ENCODE assay signal across 10 cellular contexts in genomic region chr7:107581387-107582013, GRCh38. TPM values are rescaled to one million over a fixed set of nuclear protein-coding genes. Genes with fewer than 3 reads are reported as not detected.
DNase-seq lines count a peak whose midpoint lies in the region; ATAC-seq, FAIRE-seq and TF ChIP-seq lines count a peak whose summit lies in the region.
"Had no signal": no experiment of that assay in that cellular context is flagged by ENCODE, and none has a peak within 500 bp of the region (broad histone marks: within the 10 kb centered on the region; RNA-seq: fewer than 3 reads in every experiment).

No MANE protein-coding gene starts in this region.

- H2AFZ ChIP-seq in HepG2 (ENCODE audit: low read length), result no peak overlapping the region

- WGBS in HepG2 (ENCODE audit: low lambda C conversion rate), result 81% methylated on average over 5 of the region's 5 CpGs
- 63% methylated on average over 5 of the region's 5 CpGs for WGBS in right lobe of liver (ENCODE audit: insufficient coverage, low coverage, low lambda C conversion rate, missing lambda C conversion rate)

- peak overlapping the region in 2 of 3 experiments; percentile 87 to 95; a peak in 4 of 6 replicates for H3K4me3 ChIP-seq in HepG2 (replicated peaks in 1 of 3; ENCODE audit: insufficient read depth in 1 of 3, low read depth in 2 of 3, low read length in 3 of 3)
- peak overlapping the region in 1 of 3 donors; percentile 49 for H3K4me3 ChIP-seq in right lobe of liver
- peak overlapping the region; percentile 85 to 96 for H3K4me3 ChIP-seq in mucosa of rectum (ENCODE audit: low read length in 2 of 2)
- H3K4me3 ChIP-seq in vagina, result peak overlapping the region; percentile 69 to 80

- H3K4me3 Mint-ChIP-seq in MCF 10A (ENCODE audit: unreplicated experiment), result peak overlapping the region; percentile 87

- no peak overlapping the region for H3K27ac ChIP-seq in HepG2 (ENCODE audit: extremely low read length, insufficient read depth, low read length)
- no peak overlapping the region for H3K27ac ChIP-seq in right lobe of liver
- no peak overlapping the region for H3K27ac ChIP-seq in mucosa of rectum (ENCODE audit: low read depth in 2 of 2, low read length in 2 of 2)
- peak overlapping the region; percentile 98 for H3K27ac ChIP-seq in vagina

- H3K9me3 ChIP-seq in HepG2 (ENCODE audit: low read length), result no peaks in the 10 kb centered on the region
- no peaks in the 10 kb centered on the region for H3K9me3 ChIP-seq in right lobe of liver
- H3K9me3 ChIP-seq in mucosa of rectum (ENCODE audit: control insufficient read depth in 2 of 2, low read length in 2 of 2), result no peaks in the 10 kb centered on the region
- H3K9me3 ChIP-seq in vagina, result no peaks in the 10 kb centered on the region

- peaks cover 18% of the 10 kb centered on the region for H3K36me3 Mint-ChIP-seq in MCF 10A (ENCODE audit: insufficient read depth, unreplicated experiment)

- H3K9me3 Mint-ChIP-seq in MCF 10A (ENCODE audit: unreplicated experiment), result no peaks in the 10 kb centered on the region

- peaks cover 11% of the 10 kb centered on the region for H3K4me1 ChIP-seq in HepG2 (ENCODE audit: insufficient read depth, low read length)
- peaks cover 0 to 16% (median 0%) of the 10 kb centered on the region in 4 donors for H3K4me1 ChIP-seq in right lobe of liver
- peaks cover 11 to 29% of the 10 kb centered on the region in 2 donors for H3K4me1 ChIP-seq in mucosa of rectum (ENCODE audit: control insufficient read depth in 2 of 2, insufficient read depth in 2 of 2, low read length in 2 of 2)
- H3K4me1 ChIP-seq in vagina, result peaks cover 22% of the 10 kb centered on the region

- ATAC-seq in HepG2, result no peak
- ATAC-seq in right lobe of liver, result no peak

- in situ Hi-C loops in HepG2 (cut with HindIII; ENCODE audit: extremely low pct_ligation_motif_present, low pct_unique_long_range_greater_than_20kb), result no loop called here

- BruUV-seq in HepG2 (replicated peaks; lab: Mats Ljungman, UMichigan) (no TSS peak), MCF 10A (replicated peaks; lab: Mats Ljungman, UMichigan) (no TSS peak)

- POLR2A ChIA-PET in HepG2 (lab: Yijun Ruan, JAX) (no interaction called here), MCF 10A (lab: Yijun Ruan, JAX) (interaction anchor here (0.8 to 6.3 kb wide), 7 partner anchors 10 to 162 kb away, joined by 3 to 47 read pairs (median 4); partner anchors contain the start of genes COG5 and DUS4L)

- intact Hi-C loops in HepG2 (cut with micrococcal nuclease; ENCODE audit: unreplicated experiment) (loop anchor here (5.0 kb wide), 1 partner anchor 146 kb away; no protein-coding TSS in a partner anchor), right lobe of liver (cut with DNase I) (no loop called here), MCF 10A (cut with micrococcal nuclease) (loop anchor here (2.0 to 5.0 kb wide), 2 partner anchors 13 to 161 kb away; partner anchors contain the start of gene CBLL1), vagina (cut with DNase I) (loop anchor here (2.0 kb wide), 1 partner anchor 17 kb away; no protein-coding TSS in a partner anchor)

- H3K27ac Mint-ChIP-seq in MCF 10A (ENCODE audit: low read depth, unreplicated experiment), result peak overlapping the region; percentile 71

- no peak for TF ChIP-seq CTCF in HepG2 (CRISPR knock-in tag; IDR thresholded peaks at IDR 0.05)
- TF ChIP-seq CTCF in right lobe of liver (IDR thresholded peaks at IDR 0.05), result no peak
- TF ChIP-seq CTCF in MCF 10A (IDR thresholded peaks at IDR 0.05; ENCODE audit: unreplicated experiment), result no peak
- no peak for TF ChIP-seq CTCF in vagina (IDR thresholded peaks at IDR 0.05)

- TF ChIP-seq EP300 in HepG2 (IDR thresholded peaks at IDR 0.05; ENCODE audit: low read depth in 2 of 2, low read length in 2 of 2) (no peak), HepG2 (CRISPR knock-in tag; IDR thresholded peaks at IDR 0.05; ENCODE audit: borderline replicate concordance) (no peak)

- H3K36me3 ChIP-seq in HepG2 (replicated peaks in 1 of 2; ENCODE audit: control insufficient read depth in 1 of 2, insufficient read depth in 2 of 2, low read length in 2 of 2), result peaks cover 0 to 9% of the 10 kb centered on the region in 2 experiments; a peak in 1 of 5 replicates
- no peaks in the 10 kb centered on the region for H3K36me3 ChIP-seq in right lobe of liver
- H3K36me3 ChIP-seq in mucosa of rectum (ENCODE audit: control insufficient read depth in 2 of 2, insufficient read depth in 2 of 2, low read length in 2 of 2), result peaks cover 6 to 10% of the 10 kb centered on the region in 2 donors
- H3K36me3 ChIP-seq in vagina, result no peaks in the 10 kb centered on the region

- no peak for TF ChIP-seq RAD21 in HepG2 (CRISPR knock-in tag; IDR thresholded peaks at IDR 0.05)

- CTCF ChIA-PET in HepG2 (lab: Yijun Ruan, JAX; ENCODE audit: low intra/inter-chr PET ratio, low total read pairs) (no interaction called here), MCF 10A (lab: Yijun Ruan, JAX) (interaction anchor here (0.5 to 1.5 kb wide), 4 partner anchors 118 to 298 kb away, joined by 3 read pairs; no protein-coding TSS in a partner anchor)

- H3K79me2 ChIP-seq in HepG2 (ENCODE audit: insufficient read depth, low read length), result peaks cover 6% of the 10 kb centered on the region

- H3K27me3 ChIP-seq in HepG2 (ENCODE audit: control insufficient read depth in 1 of 2, insufficient read depth in 2 of 2, low read length in 2 of 2), result no peaks in the 10 kb centered on the region
- H3K27me3 ChIP-seq in right lobe of liver, result no peaks in the 10 kb centered on the region
- H3K27me3 ChIP-seq in mucosa of rectum (ENCODE audit: control insufficient read depth in 2 of 2, insufficient read depth in 2 of 2, low read length in 2 of 2), result no peaks in the 10 kb centered on the region
- H3K27me3 ChIP-seq in vagina, result no peaks in the 10 kb centered on the region

- FAIRE-seq in HepG2 (lab: Jason Lieb, UNC), result no peak

- H3K4me1 Mint-ChIP-seq in MCF 10A (ENCODE audit: insufficient read depth, unreplicated experiment), result peaks cover 20% of the 10 kb centered on the region

- H3K27me3 Mint-ChIP-seq in MCF 10A (ENCODE audit: insufficient read depth, unreplicated experiment), result no peaks in the 10 kb centered on the region

- TF ChIP-seq POLR2A in HepG2 (IDR thresholded peaks at IDR 0.05; ENCODE audit: insufficient read depth in 1 of 2, low read depth in 2 of 2, low read length in 2 of 2) (no peak), right lobe of liver (IDR thresholded peaks at IDR 0.05) (no peak), vagina (IDR thresholded peaks at IDR 0.05) (no peak)

- H3K9ac ChIP-seq in HepG2 (ENCODE audit: insufficient read depth, low read depth, low read length), result peak overlapping the region; percentile 95; the same call in 1 of the 2 replicates
- H3K9ac ChIP-seq in mucosa of rectum (ENCODE audit: low read depth in 1 of 2, low read length in 2 of 2), result peak overlapping the region; percentile 88 to 95

- no peaks in the 10 kb centered on the region for H4K20me1 ChIP-seq in HepG2 (ENCODE audit: insufficient read depth, low read length)

- DNase-seq in HepG2 (ENCODE audit: low spot score) (no peak), right lobe of liver (no peak), MCF 10A (ENCODE audit: unreplicated experiment) (peak; percentile 50), vagina (ENCODE audit: extremely low spot score in 2 of 2) (no peak), occipital lobe (lab: John Stamatoyannopoulos, UW) (no peak)
- DNase-seq in activated naive CD4-positive, alpha-beta T cell (lab: John Stamatoyannopoulos, UW), result no peak
- no peak for DNase-seq in stimulated activated naive CD4-positive, alpha-beta T cell treated with Interleukin-2 at 50 U/mL for 16 hours (lab: John Stamatoyannopoulos, UW)
- DNase-seq: NCI-H510A; stimulated activated CD4-positive, alpha-beta T cell treated with anti-CD3 and anti-CD28 coated beads, Interleukin-1b, Interleukin-23, amount 100 ng/mL, for 48 hours had no signal

- peak overlapping the region; percentile 73 for H3K4me2 ChIP-seq in HepG2 (ENCODE audit: low read depth, low read length)

RNA-seq across cellular contexts. Expression of gene BCAP29, which starts 1.5 kb away (rescaled TPM):
- 27.8 and 35.6 TPM in 2 replicates for total RNA-seq in HepG2 (2016; rRNA removed; fragmentation: Illumina TruSeq; extraction: Trizol)
- total RNA-seq in HepG2 (2016; cell fraction: cytosol; rRNA removed; fragmentation: Illumina TruSeq; extraction: Trizol; ENCODE audit: low read depth), result 9.7 and 10.3 TPM in 2 replicates
- total RNA-seq in HepG2 (2016; cell fraction: insoluble cytoplasmic fraction; rRNA removed; fragmentation: Illumina TruSeq; extraction: Trizol), result 24.9 and 34.5 TPM in 2 replicates
- total RNA-seq in HepG2 (2016; cell fraction: membrane; rRNA removed; fragmentation: Illumina TruSeq; extraction: Trizol), result 15.3 and 18.6 TPM in 2 replicates
- 34.2 and 42.0 TPM in 2 replicates for total RNA-seq in HepG2 (2016; cell fraction: nucleus; rRNA removed; fragmentation: Illumina TruSeq; extraction: Trizol)
- 11.1 and 15.3 TPM in 2 replicates for polyA plus RNA-seq in HepG2 (2011; rRNA removed)
- polyA plus RNA-seq in HepG2 (2011; cell fraction: cytosol; rRNA removed), result 6.6 and 15.3 TPM in 2 replicates
- 5.5 and 6.6 TPM in 2 replicates for polyA plus RNA-seq in HepG2 (2011; cell fraction: nucleus; rRNA removed)
- 18.6 and 33.9 TPM in 2 replicates for polyA plus RNA-seq in HepG2 (2012)
- 12.8 and 13.2 TPM in 2 replicates for polyA plus RNA-seq in HepG2 (2016; cell fraction: cytosol; fragmentation: Illumina TruSeq; extraction: Trizol; ENCODE audit: low read depth)
- polyA plus RNA-seq in HepG2 (2016; cell fraction: insoluble cytoplasmic fraction; fragmentation: Illumina TruSeq; extraction: Trizol; ENCODE audit: low read depth), result 21.5 and 21.6 TPM in 2 replicates
- polyA plus RNA-seq in HepG2 (2016; cell fraction: membrane; fragmentation: Illumina TruSeq; extraction: Trizol; ENCODE audit: low read depth), result 12.1 and 13.0 TPM in 2 replicates
- polyA plus RNA-seq in HepG2 (2016; cell fraction: nucleus; fragmentation: Illumina TruSeq; extraction: Trizol; ENCODE audit: insufficient read depth, low read depth), result 41.8 and 43.2 TPM in 2 replicates
- 6.7 and 10.7 TPM in 2 replicates for polyA minus RNA-seq in HepG2 (2011; rRNA and poly(A)+ RNA removed; ENCODE audit: low replicate concordance)
- 9.6 and 10.0 TPM in 2 replicates for polyA minus RNA-seq in HepG2 (2011; cell fraction: cytosol; rRNA and poly(A)+ RNA removed)
- polyA minus RNA-seq in HepG2 (2011; cell fraction: nucleus; rRNA and poly(A)+ RNA removed), result 27.8 and 31.9 TPM in 2 replicates
- 10 to 100 TPM; 26.2 to 59.5 (median 31.0) TPM for total RNA-seq in right lobe of liver
- total RNA-seq in MCF 10A (2022), result 61.5 and 73.4 TPM in 2 replicates
- 92.1 TPM for total RNA-seq in vagina
- total RNA-seq in occipital lobe, result 66.9 TPM

RNA-seq across cellular contexts. Expression of gene DUS4L, which starts 17.7 kb away (rescaled TPM):
- total RNA-seq in HepG2 (2016; rRNA removed; fragmentation: Illumina TruSeq; extraction: Trizol) (9.8 and 10.6 TPM in 2 replicates), right lobe of liver (1 to 10 TPM; 2.3 to 6.1 (median 3.4) TPM), MCF 10A (2022) (14.5 and 16.3 TPM in 2 replicates), vagina (1.5 TPM), occipital lobe (17.9 TPM)
- 4.9 and 6.6 TPM in 2 replicates for total RNA-seq in HepG2 (2016; cell fraction: cytosol; rRNA removed; fragmentation: Illumina TruSeq; extraction: Trizol; ENCODE audit: low read depth)
- total RNA-seq in HepG2 (2016; cell fraction: insoluble cytoplasmic fraction; rRNA removed; fragmentation: Illumina TruSeq; extraction: Trizol), result 8.8 and 10.7 TPM in 2 replicates
- 7.6 and 9.0 TPM in 2 replicates for total RNA-seq in HepG2 (2016; cell fraction: membrane; rRNA removed; fragmentation: Illumina TruSeq; extraction: Trizol)
- 12.6 and 14.1 TPM in 2 replicates for total RNA-seq in HepG2 (2016; cell fraction: nucleus; rRNA removed; fragmentation: Illumina TruSeq; extraction: Trizol)
- polyA plus RNA-seq in HepG2 (2011; rRNA removed), result 3.9 and 5.6 TPM in 2 replicates
- 2.0 and 2.7 TPM in 2 replicates for polyA plus RNA-seq in HepG2 (2011; cell fraction: cytosol; rRNA removed)
- polyA plus RNA-seq in HepG2 (2011; cell fraction: nucleus; rRNA removed), result 4.9 and 5.3 TPM in 2 replicates
- polyA plus RNA-seq in HepG2 (2012), result 5.9 and 8.4 TPM in 2 replicates
- 2.7 and 3.6 TPM in 2 replicates for polyA plus RNA-seq in HepG2 (2016; cell fraction: cytosol; fragmentation: Illumina TruSeq; extraction: Trizol; ENCODE audit: low read depth)
- polyA plus RNA-seq in HepG2 (2016; cell fraction: insoluble cytoplasmic fraction; fragmentation: Illumina TruSeq; extraction: Trizol; ENCODE audit: low read depth), result 10.6 and 11.7 TPM in 2 replicates
- polyA plus RNA-seq in HepG2 (2016; cell fraction: membrane; fragmentation: Illumina TruSeq; extraction: Trizol; ENCODE audit: low read depth), result 6.6 and 7.0 TPM in 2 replicates
- 11.8 and 16.4 TPM in 2 replicates for polyA plus RNA-seq in HepG2 (2016; cell fraction: nucleus; fragmentation: Illumina TruSeq; extraction: Trizol; ENCODE audit: insufficient read depth, low read depth)
- 3.5 and 8.4 TPM in 2 replicates for polyA minus RNA-seq in HepG2 (2011; rRNA and poly(A)+ RNA removed; ENCODE audit: low replicate concordance)
- polyA minus RNA-seq in HepG2 (2011; cell fraction: cytosol; rRNA and poly(A)+ RNA removed), result 2.2 and 3.5 TPM in 2 replicates
- 13.6 and 18.8 TPM in 2 replicates for polyA minus RNA-seq in HepG2 (2011; cell fraction: nucleus; rRNA and poly(A)+ RNA removed)

RNA-seq across cellular contexts. Expression of gene COG5, which starts 17.8 kb away (rescaled TPM):
- total RNA-seq in HepG2 (2016; rRNA removed; fragmentation: Illumina TruSeq; extraction: Trizol) (31.3 and 50.0 TPM in 2 replicates), right lobe of liver (10 to 100 TPM; 13.9 to 21.3 (median 15.5) TPM), MCF 10A (2022) (40.3 and 40.9 TPM in 2 replicates), vagina (55.2 TPM), occipital lobe (46.2 TPM)
- total RNA-seq in HepG2 (2016; cell fraction: cytosol; rRNA removed; fragmentation: Illumina TruSeq; extraction: Trizol; ENCODE audit: low read depth), result 6.1 and 6.8 TPM in 2 replicates
- 31.5 and 51.4 TPM in 2 replicates for total RNA-seq in HepG2 (2016; cell fraction: insoluble cytoplasmic fraction; rRNA removed; fragmentation: Illumina TruSeq; extraction: Trizol)
- total RNA-seq in HepG2 (2016; cell fraction: membrane; rRNA removed; fragmentation: Illumina TruSeq; extraction: Trizol), result 7.1 and 7.8 TPM in 2 replicates
- 69.2 and 71.8 TPM in 2 replicates for total RNA-seq in HepG2 (2016; cell fraction: nucleus; rRNA removed; fragmentation: Illumina TruSeq; extraction: Trizol)
- 16.0 and 20.4 TPM in 2 replicates for polyA plus RNA-seq in HepG2 (2011; rRNA removed)
- 10.2 and 16.7 TPM in 2 replicates for polyA plus RNA-seq in HepG2 (2011; cell fraction: cytosol; rRNA removed)
- 16.2 and 20.5 TPM in 2 replicates for polyA plus RNA-seq in HepG2 (2011; cell fraction: nucleus; rRNA removed)
- 15.0 and 17.6 TPM in 2 replicates for polyA plus RNA-seq in HepG2 (2012)
- polyA plus RNA-seq in HepG2 (2016; cell fraction: cytosol; fragmentation: Illumina TruSeq; extraction: Trizol; ENCODE audit: low read depth), result 0.83 and 0.87 TPM in 2 replicates
- polyA plus RNA-seq in HepG2 (2016; cell fraction: insoluble cytoplasmic fraction; fragmentation: Illumina TruSeq; extraction: Trizol; ENCODE audit: low read depth), result 26.2 and 32.7 TPM in 2 replicates
- 2.2 and 2.3 TPM in 2 replicates for polyA plus RNA-seq in HepG2 (2016; cell fraction: membrane; fragmentation: Illumina TruSeq; extraction: Trizol; ENCODE audit: low read depth)
- 16.4 and 19.9 TPM in 2 replicates for polyA plus RNA-seq in HepG2 (2016; cell fraction: nucleus; fragmentation: Illumina TruSeq; extraction: Trizol; ENCODE audit: insufficient read depth, low read depth)
- polyA minus RNA-seq in HepG2 (2011; rRNA and poly(A)+ RNA removed; ENCODE audit: low replicate concordance), result 15.6 and 20.7 TPM in 2 replicates
- polyA minus RNA-seq in HepG2 (2011; cell fraction: cytosol; rRNA and poly(A)+ RNA removed), result 18.6 and 26.5 TPM in 2 replicates
- 95.6 and 135 TPM in 2 replicates for polyA minus RNA-seq in HepG2 (2011; cell fraction: nucleus; rRNA and poly(A)+ RNA removed)

Comparison
In these comparisons a context has a peak if more than half of its experiments do, and no peak if none do; other contexts are left out.
1. intact Hi-C loops: an anchor here in HepG2 (5.0 kb wide), MCF 10A (2.0 to 5.0 kb wide) and vagina (2.0 kb wide); none called in right lobe of liver.